Comparison of ENCODE assay signal across 1 cellular context in the genomic region with DNA sequence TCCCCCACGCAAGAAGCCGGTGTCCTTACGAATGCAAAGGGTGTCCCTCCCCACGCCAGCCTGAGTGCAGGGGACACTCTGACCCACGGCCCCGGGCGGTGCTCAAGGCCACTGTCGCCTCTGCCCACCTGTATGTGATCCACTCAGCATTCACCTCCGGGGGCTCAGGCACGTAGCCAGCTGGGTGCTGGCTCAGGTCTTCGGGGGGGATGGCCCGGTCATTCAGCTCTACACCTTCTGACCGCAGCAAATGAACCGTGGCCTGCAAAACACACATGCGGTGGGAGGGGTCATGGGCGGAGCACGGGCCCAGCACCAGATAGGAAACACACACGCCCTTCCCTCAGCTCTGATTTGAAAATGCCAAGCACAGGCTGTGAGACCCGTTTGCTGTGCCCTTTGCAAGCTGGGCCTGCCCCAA.
TF ChIP-seq lines count a peak whose summit lies in the region.

No MANE protein-coding gene starts in this region.

TF ChIP-seq in WTC11, 78 proteins besides CTCF, POLR2A, EP300 and RAD21 (continued from another document):
- TF ChIP-seq PRRX2 (CRISPR knock-in tag; IDR thresholded peaks at IDR 0.05) (no peak), SOX15 (CRISPR knock-in tag; IDR thresholded peaks at IDR 0.05) (no peak), NR2C2 (CRISPR knock-in tag; IDR thresholded peaks at IDR 0.05) (no peak), SMAD3 (CRISPR knock-in tag; IDR thresholded peaks at IDR 0.05; ENCODE audit: borderline replicate concordance) (no peak), RORB (CRISPR knock-in tag; IDR thresholded peaks at IDR 0.05) (no peak), AFF4 (CRISPR knock-in tag; IDR thresholded peaks at IDR 0.05; ENCODE audit: borderline replicate concordance) (no peak), KAT7 (CRISPR knock-in tag; IDR thresholded peaks at IDR 0.05; ENCODE audit: borderline replicate concordance) (no peak), CBFB (CRISPR knock-in tag; IDR thresholded peaks at IDR 0.05; ENCODE audit: low read depth) (no peak), SMAD4 (CRISPR knock-in tag; IDR thresholded peaks at IDR 0.05) (no peak), JUN (CRISPR knock-in tag; IDR thresholded peaks at IDR 0.05) (no peak)
- TF ChIP-seq, protein P1, sequence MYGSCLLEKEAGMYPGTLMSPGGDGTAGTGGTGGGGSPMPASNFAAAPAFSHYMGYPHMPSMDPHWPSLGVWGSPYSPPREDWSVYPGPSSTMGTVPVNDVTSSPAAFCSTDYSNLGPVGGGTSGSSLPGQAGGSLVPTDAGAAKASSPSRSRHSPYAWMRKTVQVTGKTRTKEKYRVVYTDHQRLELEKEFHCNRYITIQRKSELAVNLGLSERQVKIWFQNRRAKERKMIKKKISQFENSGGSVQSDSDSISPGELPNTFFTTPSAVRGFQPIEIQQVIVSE (CRISPR knock-in tag; IDR thresholded peaks at IDR 0.05; ENCODE audit: borderline replicate concordance): no peak
- TF ChIP-seq, protein P2, sequence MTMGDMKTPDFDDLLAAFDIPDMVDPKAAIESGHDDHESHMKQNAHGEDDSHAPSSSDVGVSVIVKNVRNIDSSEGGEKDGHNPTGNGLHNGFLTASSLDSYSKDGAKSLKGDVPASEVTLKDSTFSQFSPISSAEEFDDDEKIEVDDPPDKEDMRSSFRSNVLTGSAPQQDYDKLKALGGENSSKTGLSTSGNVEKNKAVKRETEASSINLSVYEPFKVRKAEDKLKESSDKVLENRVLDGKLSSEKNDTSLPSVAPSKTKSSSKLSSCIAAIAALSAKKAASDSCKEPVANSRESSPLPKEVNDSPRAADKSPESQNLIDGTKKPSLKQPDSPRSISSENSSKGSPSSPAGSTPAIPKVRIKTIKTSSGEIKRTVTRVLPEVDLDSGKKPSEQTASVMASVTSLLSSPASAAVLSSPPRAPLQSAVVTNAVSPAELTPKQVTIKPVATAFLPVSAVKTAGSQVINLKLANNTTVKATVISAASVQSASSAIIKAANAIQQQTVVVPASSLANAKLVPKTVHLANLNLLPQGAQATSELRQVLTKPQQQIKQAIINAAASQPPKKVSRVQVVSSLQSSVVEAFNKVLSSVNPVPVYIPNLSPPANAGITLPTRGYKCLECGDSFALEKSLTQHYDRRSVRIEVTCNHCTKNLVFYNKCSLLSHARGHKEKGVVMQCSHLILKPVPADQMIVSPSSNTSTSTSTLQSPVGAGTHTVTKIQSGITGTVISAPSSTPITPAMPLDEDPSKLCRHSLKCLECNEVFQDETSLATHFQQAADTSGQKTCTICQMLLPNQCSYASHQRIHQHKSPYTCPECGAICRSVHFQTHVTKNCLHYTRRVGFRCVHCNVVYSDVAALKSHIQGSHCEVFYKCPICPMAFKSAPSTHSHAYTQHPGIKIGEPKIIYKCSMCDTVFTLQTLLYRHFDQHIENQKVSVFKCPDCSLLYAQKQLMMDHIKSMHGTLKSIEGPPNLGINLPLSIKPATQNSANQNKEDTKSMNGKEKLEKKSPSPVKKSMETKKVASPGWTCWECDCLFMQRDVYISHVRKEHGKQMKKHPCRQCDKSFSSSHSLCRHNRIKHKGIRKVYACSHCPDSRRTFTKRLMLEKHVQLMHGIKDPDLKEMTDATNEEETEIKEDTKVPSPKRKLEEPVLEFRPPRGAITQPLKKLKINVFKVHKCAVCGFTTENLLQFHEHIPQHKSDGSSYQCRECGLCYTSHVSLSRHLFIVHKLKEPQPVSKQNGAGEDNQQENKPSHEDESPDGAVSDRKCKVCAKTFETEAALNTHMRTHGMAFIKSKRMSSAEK (CRISPR knock-in tag; IDR thresholded peaks at IDR 0.05; ENCODE audit: borderline replicate concordance): no peak
- TF ChIP-seq, protein P3, sequence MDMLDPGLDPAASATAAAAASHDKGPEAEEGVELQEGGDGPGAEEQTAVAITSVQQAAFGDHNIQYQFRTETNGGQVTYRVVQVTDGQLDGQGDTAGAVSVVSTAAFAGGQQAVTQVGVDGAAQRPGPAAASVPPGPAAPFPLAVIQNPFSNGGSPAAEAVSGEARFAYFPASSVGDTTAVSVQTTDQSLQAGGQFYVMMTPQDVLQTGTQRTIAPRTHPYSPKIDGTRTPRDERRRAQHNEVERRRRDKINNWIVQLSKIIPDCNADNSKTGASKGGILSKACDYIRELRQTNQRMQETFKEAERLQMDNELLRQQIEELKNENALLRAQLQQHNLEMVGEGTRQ (CRISPR knock-in tag; IDR thresholded peaks at IDR 0.05): no peak
